8 cellular contexts compared by ENCODE assay signal in genomic region chr19:39411832-39412099, GRCh38. TPM values are rescaled to one million over a fixed set of nuclear protein-coding genes. Genes with fewer than 3 reads are reported as not detected.
DNase-seq lines count a peak whose midpoint lies in the region; ATAC-seq and TF ChIP-seq lines count a peak whose summit lies in the region.

No MANE protein-coding gene starts in this region.

- peak overlapping the region; percentile 43 for H3K4me3 ChIP-seq in ectodermal cell (ENCODE audit: insufficient read depth, low read depth, low read length)

- no peaks in the 10 kb centered on the region for H3K9me3 Mint-ChIP-seq in activated CD4-positive, alpha-beta memory T cell treated with anti-CD3 and anti-CD28 coated beads, Interleukin-2, amount 10 ng/mL, durations not matched to agents 7 days and 5 days

- no peaks in the 10 kb centered on the region for H3K9me3 ChIP-seq in ectodermal cell (ENCODE audit: control insufficient read depth, low read length)

- WGBS in ectodermal cell, 2 experiments = 4 to 5% methylated on average over 7 of the region's 7 CpGs

- peak; percentile 90 for TF ChIP-seq CTCF in C4-2B (conservative IDR thresholded peaks at IDR 0.05)

- H3K36me3 ChIP-seq in ectodermal cell (ENCODE audit: control insufficient read depth, insufficient read depth, low read length) = peaks cover 8% of the 10 kb centered on the region

- peaks cover 2% of the 10 kb centered on the region for H3K27me3 Mint-ChIP-seq in activated CD4-positive, alpha-beta memory T cell treated with anti-CD3 and anti-CD28 coated beads, Interleukin-2, amount 10 ng/mL, durations not matched to agents 7 days and 5 days

- DNase-seq in NCI-H82 (lab: John Stamatoyannopoulos, UW) (peak; percentile 98), medulla oblongata (ENCODE audit: extremely low spot score) (peak; percentile 94)
- DNase-seq in activated CD4-positive, alpha-beta memory T cell treated with anti-CD3 and anti-CD28 coated beads, Interleukin-2, amount 10 ng/mL, durations not matched to agents 7 days and 5 days = peak; percentile 93
- peak; percentile 82 to 89 (median 85) for DNase-seq in stimulated activated CD4-positive, alpha-beta T cell treated with anti-CD3 and anti-CD28 coated beads, TNF-alpha, amount 100 ng/mL, for 48 hours (ENCODE audit: low read depth in 3 of 3)

- peaks cover 43% of the 10 kb centered on the region for H3K4me1 ChIP-seq in ectodermal cell (ENCODE audit: control insufficient read depth, insufficient read depth, low read length)

- H3K4me1 Mint-ChIP-seq in activated CD4-positive, alpha-beta memory T cell treated with anti-CD3 and anti-CD28 coated beads, Interleukin-2, amount 10 ng/mL, durations not matched to agents 7 days and 5 days = peaks cover 39% of the 10 kb centered on the region

- peak overlapping the region; percentile 89 for H3K4me3 Mint-ChIP-seq in activated CD4-positive, alpha-beta memory T cell treated with anti-CD3 and anti-CD28 coated beads, Interleukin-2, amount 10 ng/mL, durations not matched to agents 7 days and 5 days

- peaks cover 13% of the 10 kb centered on the region for H3K27me3 ChIP-seq in ectodermal cell (ENCODE audit: control insufficient read depth, insufficient read depth, low read length, poor library complexity, severe bottlenecking)

- CTCF ChIA-PET in activated CD4-positive, alpha-beta memory T cell treated with anti-CD3 and anti-CD28 coated beads, Interleukin-2, amount 10 ng/mL, durations not matched to agents 7 days and 5 days (lab: Charles Lee) = interaction anchor here (0.6 to 2.3 kb wide), 13 partner anchors 11 to 200 kb away, joined by 3 to 113 read pairs (median 9); partner anchors contain the start of genes GMFG, MED29, PAF1 and RPS16

- H3K36me3 Mint-ChIP-seq in activated CD4-positive, alpha-beta memory T cell treated with anti-CD3 and anti-CD28 coated beads, Interleukin-2, amount 10 ng/mL, durations not matched to agents 7 days and 5 days (ENCODE audit: low read depth) = peaks cover 60% of the 10 kb centered on the region

- peak overlapping the region; percentile 96 for H3K27ac Mint-ChIP-seq in activated CD4-positive, alpha-beta memory T cell treated with anti-CD3 and anti-CD28 coated beads, Interleukin-2, amount 10 ng/mL, durations not matched to agents 7 days and 5 days

- peak overlapping the region; percentile 76; the same call in 1 of the 2 replicates for H3K27ac ChIP-seq in C4-2B
- no peak overlapping the region for H3K27ac ChIP-seq in ectodermal cell (ENCODE audit: insufficient read depth, low read depth, low read length, poor library complexity, severe bottlenecking)

- ATAC-seq in GM19463 (IDR thresholded peaks at IDR 0.05; ENCODE audit: unreplicated experiment) = peak; percentile 13
- ATAC-seq in HG03575 (IDR thresholded peaks at IDR 0.05; ENCODE audit: extremely low read depth, insufficient number of reproducible peaks, low FRiP score, unreplicated experiment) = peak; percentile 28

- POLR2A ChIA-PET in activated CD4-positive, alpha-beta memory T cell treated with anti-CD3 and anti-CD28 coated beads, Interleukin-2, amount 10 ng/mL, durations not matched to agents 7 days and 5 days (lab: Charles Lee) = interaction anchor here (0.7 to 2.4 kb wide), 12 partner anchors 8 to 289 kb away, joined by 3 to 175 read pairs (median 10); partner anchors contain the start of genes GMFG, MED29, PAF1 and RPS16

RNA-seq across cellular contexts. Expression of gene PLEKHG2, which starts 0.7 kb away (rescaled TPM):
- 10 to 100 TPM; 82.4 to 93.0 TPM for total RNA-seq in activated CD4-positive, alpha-beta memory T cell treated with anti-CD3 and anti-CD28 coated beads, Interleukin-2, amount 10 ng/mL, durations not matched to agents 7 days and 5 days
- 87.4 TPM for polyA plus RNA-seq in ectodermal cell (2013, experiment 1 of 4)
- polyA plus RNA-seq in ectodermal cell (2013, experiment 2 of 4) = 90.8 TPM
- polyA plus RNA-seq in ectodermal cell (2013, experiment 3 of 4) = 60.9 TPM
- polyA plus RNA-seq in ectodermal cell (2013, experiment 4 of 4) = 71.0 TPM

RNA-seq across cellular contexts. Expression of gene ZFP36, which starts 5.1 kb away (rescaled TPM):
- 100 to 1,000 TPM; 189 to 194 TPM for total RNA-seq in activated CD4-positive, alpha-beta memory T cell treated with anti-CD3 and anti-CD28 coated beads, Interleukin-2, amount 10 ng/mL, durations not matched to agents 7 days and 5 days
- polyA plus RNA-seq in ectodermal cell (2013, experiment 1 of 4) = 9.8 TPM
- polyA plus RNA-seq in ectodermal cell (2013, experiment 2 of 4) = 7.4 TPM
- 4.7 TPM for polyA plus RNA-seq in ectodermal cell (2013, experiment 3 of 4)
- 5.8 TPM for polyA plus RNA-seq in ectodermal cell (2013, experiment 4 of 4)

RNA-seq across cellular contexts. Expression of gene MED29, which starts 20.6 kb away (rescaled TPM):
- total RNA-seq in activated CD4-positive, alpha-beta memory T cell treated with anti-CD3 and anti-CD28 coated beads, Interleukin-2, amount 10 ng/mL, durations not matched to agents 7 days and 5 days = 10 to 100 TPM; 32.3 to 34.5 TPM
- 34.2 TPM for polyA plus RNA-seq in ectodermal cell (2013, experiment 1 of 4)
- 36.8 TPM for polyA plus RNA-seq in ectodermal cell (2013, experiment 2 of 4)
- 27.1 TPM for polyA plus RNA-seq in ectodermal cell (2013, experiment 3 of 4)
- polyA plus RNA-seq in ectodermal cell (2013, experiment 4 of 4) = 29.6 TPM

RNA-seq across cellular contexts. Expression of gene PAF1, which starts 20.9 kb away (rescaled TPM):
- total RNA-seq in activated CD4-positive, alpha-beta memory T cell treated with anti-CD3 and anti-CD28 coated beads, Interleukin-2, amount 10 ng/mL, durations not matched to agents 7 days and 5 days = 10 to 100 TPM; 44.0 to 47.2 TPM
- 41.0 TPM for polyA plus RNA-seq in ectodermal cell (2013, experiment 1 of 4)
- polyA plus RNA-seq in ectodermal cell (2013, experiment 2 of 4) = 38.9 TPM
- polyA plus RNA-seq in ectodermal cell (2013, experiment 3 of 4) = 32.5 TPM
- 38.7 TPM for polyA plus RNA-seq in ectodermal cell (2013, experiment 4 of 4)

RNA-seq across cellular contexts. Expression of gene RPS16, which starts 24.0 kb away (rescaled TPM):
- 1,000 to 10,000 TPM; 2,238 to 2,243 TPM for total RNA-seq in activated CD4-positive, alpha-beta memory T cell treated with anti-CD3 and anti-CD28 coated beads, Interleukin-2, amount 10 ng/mL, durations not matched to agents 7 days and 5 days
- polyA plus RNA-seq in ectodermal cell (2013, experiment 1 of 4) = 1,697 TPM
- polyA plus RNA-seq in ectodermal cell (2013, experiment 2 of 4) = 1,868 TPM
- polyA plus RNA-seq in ectodermal cell (2013, experiment 3 of 4) = 2,395 TPM
- polyA plus RNA-seq in ectodermal cell (2013, experiment 4 of 4) = 2,708 TPM
